In the genomic region with DNA sequence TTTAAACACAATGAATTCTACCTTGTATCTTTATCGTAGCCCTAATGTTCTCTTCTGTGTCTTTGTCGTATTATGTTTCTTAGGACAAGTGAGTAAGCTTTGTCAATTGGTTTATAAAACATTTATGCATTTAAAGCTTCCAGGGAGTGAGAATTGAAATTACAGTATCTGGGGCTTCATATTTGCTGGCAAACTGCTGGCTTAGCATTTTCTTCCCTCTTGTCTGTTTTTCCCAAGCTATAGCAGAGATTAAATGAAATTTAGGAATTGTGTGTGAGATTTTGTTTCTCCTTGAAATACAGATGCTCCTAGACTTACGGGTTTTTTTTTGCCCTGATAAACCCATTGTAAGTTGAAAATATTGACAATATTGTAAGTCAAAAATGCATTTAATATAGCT, we compare ENCODE assay signal across 24 cellular contexts.
"Had no signal": no experiment of that assay in that cellular context is flagged by ENCODE, and none has a peak within 500 bp of the region (broad histone marks: within the 10 kb centered on the region; RNA-seq: fewer than 3 reads in every experiment).

No MANE protein-coding gene starts in this region.

- DNase-seq: activated CD4-positive, alpha-beta T cell treated with anti-CD3 and anti-CD28 coated beads, Interleukin-2, amount 50 U/mL, for 1 hour; activated naive CD4-positive, alpha-beta T cell treated with Interleukin-2 at 50 U/mL for 16 hours; activated T-cell treated with anti-CD3 and anti-CD28 coated beads, Interleukin-2, amount 50 U/mL, for 24 hours; amygdala; cerebellar nuclear complex; effector CD8-positive, alpha-beta T cell; erythroblast; foreskin fibroblast; hypothalamus; left ventricle myocardium inferior; naive thymus-derived CD8-positive, alpha-beta T cell; small intestine; stimulated activated CD4-positive, alpha-beta T cell treated with anti-CD3 and anti-CD28 coated beads, Interleukin-2, amount 100 ng/mL, for 24 hours; T-cell; upper lobe of left lung had no signal

- FAIRE-seq: bronchial epithelial cell, small intestine had no signal

- ATAC-seq: activated CD4-positive, CD25-positive, alpha-beta regulatory T cell treated with anti-CD3 and anti-CD28 coated beads, Interleukin-2, amount 50 U/mL, for 24 hours; activated T-helper 17 cell treated with anti-CD3 and anti-CD28 coated beads, Interleukin-2, amount 50 U/mL, for 72 hours; naive thymus-derived CD8-positive, alpha-beta T cell; sciatic nerve; stimulated activated effector memory CD8-positive, alpha-beta T cell treated with anti-CD3 and anti-CD28 coated beads, Interleukin-12 subunit alpha, Interleukin-12 subunit beta, amount 100 ng/mL, for 72 hours; T-cell had no signal

- H3K4me3 ChIP-seq: left ventricle myocardium inferior, upper lobe of left lung had no signal

- H3K27ac Mint-ChIP-seq: activated T-cell treated with anti-CD3 and anti-CD28 coated beads, Interleukin-2, amount 50 U/mL, for 24 hours; activated T-helper 17 cell treated with anti-CD3 and anti-CD28 coated beads, Interleukin-2, amount 50 U/mL, for 72 hours; stimulated activated effector memory CD8-positive, alpha-beta T cell treated with anti-CD3 and anti-CD28 coated beads, Interleukin-12 subunit alpha, Interleukin-12 subunit beta, amount 100 ng/mL, for 72 hours; T-cell had no signal

- H3K36me3 ChIP-seq: left ventricle myocardium inferior, neutrophil, thoracic aorta, upper lobe of left lung had no signal

- H3K36me3 Mint-ChIP-seq: naive thymus-derived CD8-positive, alpha-beta T cell; stimulated activated effector memory CD8-positive, alpha-beta T cell treated with anti-CD3 and anti-CD28 coated beads, Interleukin-12 subunit alpha, Interleukin-12 subunit beta, amount 100 ng/mL, for 72 hours; T-cell had no signal

- H3K9me3 ChIP-seq: left ventricle myocardium inferior, neutrophil, thoracic aorta, upper lobe of left lung had no signal

- H3K27me3 ChIP-seq: neutrophil, upper lobe of left lung had no signal

- H3K9me3 Mint-ChIP-seq: activated T-cell treated with anti-CD3 and anti-CD28 coated beads, Interleukin-2, amount 50 U/mL, for 24 hours; activated T-helper 17 cell treated with anti-CD3 and anti-CD28 coated beads, Interleukin-2, amount 50 U/mL, for 72 hours; naive thymus-derived CD8-positive, alpha-beta T cell; stimulated activated effector memory CD8-positive, alpha-beta T cell treated with anti-CD3 and anti-CD28 coated beads, Interleukin-12 subunit alpha, Interleukin-12 subunit beta, amount 100 ng/mL, for 72 hours; T-cell; T-helper 2 cell treated with Interferon-gamma antibody and Interleukin-4, amounts not matched to agents 5 μg/mL and 100 μg/mL, for 36 hours had no signal

- H3K4me3 Mint-ChIP-seq: activated T-cell treated with anti-CD3 and anti-CD28 coated beads, Interleukin-2, amount 50 U/mL, for 24 hours; naive thymus-derived CD8-positive, alpha-beta T cell; stimulated activated effector memory CD8-positive, alpha-beta T cell treated with anti-CD3 and anti-CD28 coated beads, Interleukin-12 subunit alpha, Interleukin-12 subunit beta, amount 100 ng/mL, for 72 hours had no signal

- H3K27ac ChIP-seq: neutrophil, VCaP had no signal

- H3K4me1 Mint-ChIP-seq: stimulated activated effector memory CD8-positive, alpha-beta T cell treated with anti-CD3 and anti-CD28 coated beads, Interleukin-12 subunit alpha, Interleukin-12 subunit beta, amount 100 ng/mL, for 72 hours had no signal
